12 cellular contexts compared by ENCODE assay signal in genomic region chr1:189708674-189709073, GRCh38.
DNase-seq lines count a peak whose midpoint lies in the region; ATAC-seq and TF ChIP-seq lines count a peak whose summit lies in the region.
"Had no signal": no experiment of that assay in that cellular context is flagged by ENCODE, and none has a peak within 500 bp of the region (broad histone marks: within the 10 kb centered on the region; RNA-seq: fewer than 3 reads in every experiment).

No MANE protein-coding gene starts in this region.

- no peak overlapping the region for H2BK120ac ChIP-seq in H9 (ENCODE audit: low read depth, low read length, poor library complexity, severe bottlenecking)

- H3K79me1 ChIP-seq in H9 (ENCODE audit: insufficient read depth, low read depth, low read length, poor library complexity, severe bottlenecking): no peaks in the 10 kb centered on the region

- H2BK20ac ChIP-seq in H9 (ENCODE audit: low read depth, low read length, poor library complexity, severe bottlenecking): no peak overlapping the region

- no peak overlapping the region; a peak in 1 of 7 replicates for H3K27ac Mint-ChIP-seq in H9
- no peak overlapping the region for H3K27ac Mint-ChIP-seq in CD4-positive, alpha-beta T cell

- TF ChIP-seq CTCF in H9 (conservative IDR thresholded peaks at IDR 0.05): peak; percentile 54; the same call in 2 of the 3 replicates
- TF ChIP-seq CTCF in CD4-positive, alpha-beta T cell (IDR thresholded peaks at IDR 0.05): no peak

- H4K91ac ChIP-seq in H9 (ENCODE audit: insufficient read length, low read depth, low read length): no peak overlapping the region

- no peaks in the 10 kb centered on the region for H3K9me3 ChIP-seq in H9 (ENCODE audit: control insufficient read depth, low read depth, low read length)
- H3K9me3 ChIP-seq in CD4-positive, alpha-beta T cell (ENCODE audit: control insufficient read depth, low read length): peaks cover 9% of the 10 kb centered on the region

- no peak overlapping the region for H3K9ac ChIP-seq in H9 (ENCODE audit: extremely low read depth, insufficient read length, low read length)
- H3K9ac ChIP-seq: KMS-11 had no signal

- POLR2A ChIA-PET in CD4-positive, alpha-beta T cell (lab: Charles Lee): no interaction called here

- H4K8ac ChIP-seq in H9 (replicated peaks; ENCODE audit: insufficient read length, low read depth, low read length): no peak overlapping the region

- CTCF ChIA-PET in CD4-positive, alpha-beta T cell (lab: Charles Lee): no interaction called here

- H3K14ac ChIP-seq in H9 (ENCODE audit: insufficient read depth, low read length): no peak overlapping the region; the same call in 1 of the 2 replicates

- no peak overlapping the region for H3K27ac ChIP-seq in H9 (ENCODE audit: insufficient read length, low read depth, low read length)
- H3K27ac ChIP-seq in CD4-positive, alpha-beta T cell (ENCODE audit: low read depth, low read length): no peak overlapping the region
- H3K27ac ChIP-seq: KMS-11 had no signal

- H3K4me3 Mint-ChIP-seq in H9: no peak overlapping the region
- no peak overlapping the region for H3K4me3 Mint-ChIP-seq in CD4-positive, alpha-beta T cell

- intact Hi-C loops in CD4-positive, alpha-beta T cell (cut with DNase I, micrococcal nuclease): no loop called here

- H3K27me3 Mint-ChIP-seq in H9 (ENCODE audit: low read depth): peaks cover 4% of the 10 kb centered on the region; the same call in 1 of the 2 replicates
- no peaks in the 10 kb centered on the region for H3K27me3 Mint-ChIP-seq in CD4-positive, alpha-beta T cell

- H2BK15ac ChIP-seq in H9 (ENCODE audit: low read depth, low read length): no peak overlapping the region

- no peak overlapping the region for H3K4me2 ChIP-seq in H9 (ENCODE audit: insufficient read depth, insufficient read length, low read length)
- H3K4me2 ChIP-seq: KMS-11 had no signal

- no peak overlapping the region for H3K23ac ChIP-seq in H9 (ENCODE audit: insufficient read length, low read depth, low read length)

- H2BK12ac ChIP-seq in H9 (ENCODE audit: insufficient read length, low read depth, low read length): no peak overlapping the region

- no peaks in the 10 kb centered on the region for H4K20me1 ChIP-seq in H9 (ENCODE audit: control insufficient read depth, insufficient read depth, insufficient read length)

- H3K4me1 ChIP-seq in H9 (ENCODE audit: insufficient read depth, low read length): no peaks in the 10 kb centered on the region

- no peak overlapping the region for H3T11ph ChIP-seq in H9 (ENCODE audit: low read length)

- DNase-seq in ACHN (peak; percentile 11), H9 (peak; percentile 57), SK-MEL-5 (ENCODE audit: low read depth, low spot score) (peak; percentile 36), fibroblast of the conjunctiva (ENCODE audit: low read depth) (peak; percentile 2), GOT3 (lab: John Stamatoyannopoulos, UW) (no peak)
- DNase-seq in CD4-positive, alpha-beta T cell: no peak
- DNase-seq: activated effector memory CD4-positive, alpha-beta T cell treated with anti-CD3 and anti-CD28 coated beads, Interleukin-2, amount 50 U/mL, for 16 hours; cortex of kidney; hippocampal formation had no signal

- H3K23me2 ChIP-seq in H9 (ENCODE audit: insufficient read length, low read depth, low read length, poor library complexity, severe bottlenecking): no peaks in the 10 kb centered on the region

- no peak overlapping the region for H2AK5ac ChIP-seq in H9 (ENCODE audit: insufficient read length, low read length)

- no peaks in the 10 kb centered on the region for H3K27me3 ChIP-seq in H9 (ENCODE audit: insufficient read depth, low read length)
- H3K27me3 ChIP-seq in CD4-positive, alpha-beta T cell (ENCODE audit: control insufficient read depth, insufficient read depth, low read length): no peaks in the 10 kb centered on the region

- no peak overlapping the region for H3K4ac ChIP-seq in H9 (ENCODE audit: low read depth, low read length)

- no peaks in the 10 kb centered on the region for H3K36me3 Mint-ChIP-seq in H9 (ENCODE audit: insufficient read depth in 1 of 3, low read depth in 3 of 3)
- H3K36me3 Mint-ChIP-seq in CD4-positive, alpha-beta T cell (ENCODE audit: low read depth): no peaks in the 10 kb centered on the region

- H3K4me1 Mint-ChIP-seq in H9: no peaks in the 10 kb centered on the region
- H3K4me1 Mint-ChIP-seq in CD4-positive, alpha-beta T cell (ENCODE audit: low read depth): no peaks in the 10 kb centered on the region

- H2BK5ac ChIP-seq in H9 (ENCODE audit: insufficient read length, low read length): no peak overlapping the region

- peaks cover 0 to 3% of the 10 kb centered on the region in 2 experiments; a peak in 2 of 5 replicates for H3K9me3 Mint-ChIP-seq in H9
- peaks cover 9% of the 10 kb centered on the region for H3K9me3 Mint-ChIP-seq in CD4-positive, alpha-beta T cell

- no peak overlapping the region for H3K56ac ChIP-seq in H9 (ENCODE audit: insufficient read length, low read depth, low read length)

- H2AFZ ChIP-seq in H9 (ENCODE audit: low read length): no peak overlapping the region

- no CpG with 5 or more reads among the region's 3 CpGs for WGBS in H9 (ENCODE audit: extremely low coverage, insufficient read length, low lambda C conversion rate)

- in situ Hi-C loops in ACHN (cut with HindIII; ENCODE audit: low pct_ligation_motif_present, low pct_unique_long_range_greater_than_20kb, low sequenced_read_pairs): no loop called here
- in situ Hi-C loops in SK-MEL-5 (cut with HindIII; ENCODE audit: low pct_unique_long_range_greater_than_20kb, low sequenced_read_pairs): no loop called here

- no peak overlapping the region for H4K5ac ChIP-seq in H9 (ENCODE audit: insufficient read length, low read depth, low read length)

- ATAC-seq in HG02852 (IDR thresholded peaks at IDR 0.05; ENCODE audit: unreplicated experiment) (no peak), HG03139 (IDR thresholded peaks at IDR 0.05; ENCODE audit: unreplicated experiment) (no peak)
- ATAC-seq in CD4-positive, alpha-beta T cell (ENCODE audit: poor library complexity): no peak

- no peaks in the 10 kb centered on the region for H3K79me2 ChIP-seq in H9 (ENCODE audit: insufficient read depth, low read length)

- no peak overlapping the region for H3K18ac ChIP-seq in H9 (ENCODE audit: insufficient read length, low read depth, low read length)

Comparison
In these comparisons a context has a peak if more than half of its experiments do, and no peak if none do; other contexts are left out.
1. DNase-seq: peak in ACHN (single experiment), H9 (single experiment), SK-MEL-5 (single experiment) and fibroblast of the conjunctiva (single experiment); none in GOT3 (single experiment) and CD4-positive, alpha-beta T cell (0 of 10).